Comparison of ENCODE assay signal across 8 cellular contexts in genomic region chr15:41936649-41937567, GRCh38. TPM values are rescaled to one million over a fixed set of nuclear protein-coding genes. Genes with fewer than 3 reads are reported as not detected.
A peak's percentile ranks its signal among the peaks of the same experiment; 100 is the strongest.
DNase-seq lines count a peak whose midpoint lies in the region; ATAC-seq, FAIRE-seq and TF ChIP-seq lines count a peak whose summit lies in the region.

No MANE protein-coding gene starts in this region.

- DNase-seq in activated CD8-positive, alpha-beta memory T cell treated with anti-CD3 and anti-CD28 coated beads for 1 hour (ENCODE audit: extremely low read depth in 1 of 2, low read depth in 1 of 2): peak; percentile 44 to 46
- DNase-seq in endothelial cell of umbilical vein (ENCODE audit: low read depth, low spot score) (peak; percentile 97), prostate gland (ENCODE audit: low spot score) (no peak)
- DNase-seq in stimulated activated CD4-positive, alpha-beta T cell treated with anti-CD3 and anti-CD28 coated beads, Interleukin-1b, Interleukin-23, amount 100 ng/mL, for 24 hours (ENCODE audit: low read depth in 4 of 4, low spot score in 1 of 4): peak; percentile 44 to 69 (median 58)

- H3K79me2 ChIP-seq in endothelial cell of umbilical vein (ENCODE audit: control insufficient read depth, insufficient read depth, low read length): peaks cover 63% of the 10 kb centered on the region

- peak overlapping the region; percentile 70 for H3K4me2 ChIP-seq in endothelial cell of umbilical vein (ENCODE audit: insufficient read depth, low read length)

- CTCF ChIA-PET in endothelial cell of umbilical vein (lab: Charles Lee): interaction anchor here (0.8 to 5.9 kb wide), 12 partner anchors 7 to 164 kb away, joined by 3 to 44 read pairs (median 4); partner anchors contain the start of gene EHD4

- TF ChIP-seq POLR2A in endothelial cell of umbilical vein (IDR thresholded peaks at IDR 0.05; ENCODE audit: low read depth, low read length): peak; percentile 85
- TF ChIP-seq POLR2A in prostate gland (IDR thresholded peaks at IDR 0.05): no peak

- no peaks in the 10 kb centered on the region for H3K9me1 ChIP-seq in endothelial cell of umbilical vein (replicated peaks; ENCODE audit: control insufficient read depth, extremely low read depth, insufficient read depth, low read length)

- H3K27ac ChIP-seq in endothelial cell of umbilical vein (ENCODE audit: insufficient read depth, low read depth, low read length) (peak overlapping the region; percentile 99), prostate gland (no peak overlapping the region)

- POLR2A ChIA-PET in endothelial cell of umbilical vein (lab: Charles Lee): interaction anchor here (0.9 to 1.7 kb wide), 4 partner anchors 21 to 35 kb away, joined by 4 to 11 read pairs (median 5); partner anchors contain the start of gene EHD4

- H3K4me1 ChIP-seq in endothelial cell of umbilical vein (ENCODE audit: control insufficient read depth, extremely low read depth, insufficient read depth, low read length) (peaks cover 96% of the 10 kb centered on the region), prostate gland (replicated peaks) (no peaks in the 10 kb centered on the region)

- H3K36me3 ChIP-seq in endothelial cell of umbilical vein (ENCODE audit: control insufficient read depth in 2 of 2, extremely low read depth in 1 of 2, insufficient read depth in 2 of 2, low read length in 2 of 2) (peaks cover 7 to 11% of the 10 kb centered on the region in 2 experiments), prostate gland (no peaks in the 10 kb centered on the region)

- no peaks in the 10 kb centered on the region for H4K20me1 ChIP-seq in endothelial cell of umbilical vein (replicated peaks; ENCODE audit: control insufficient read depth, extremely low read depth, insufficient read depth, low read length)

- H3K27me3 ChIP-seq in endothelial cell of umbilical vein (ENCODE audit: control insufficient read depth in 2 of 2, insufficient read depth in 2 of 2, low read length in 2 of 2): no peaks in the 10 kb centered on the region
- H3K27me3 ChIP-seq in prostate gland (replicated peaks; ENCODE audit: insufficient read depth): no peaks in the 10 kb centered on the region

- ATAC-seq in HG02870 (IDR thresholded peaks at IDR 0.05; ENCODE audit: unreplicated experiment) (peak; percentile 43), HG03460 (IDR thresholded peaks at IDR 0.05; ENCODE audit: unreplicated experiment) (no peak), GM18517 (IDR thresholded peaks at IDR 0.05; ENCODE audit: unreplicated experiment) (no peak), GM19035 (IDR thresholded peaks at IDR 0.05; ENCODE audit: unreplicated experiment) (no peak)

- dilution Hi-C loops in endothelial cell of umbilical vein (cut with MboI; ENCODE audit: extremely low pct_ligation_motif_present, low sequenced_read_pairs): no loop called here

- BruUV-seq in endothelial cell of umbilical vein (replicated peaks; lab: Mats Ljungman, UMichigan): TSS peak; percentile 37

- H3K9ac ChIP-seq in endothelial cell of umbilical vein (replicated peaks; ENCODE audit: extremely low read depth, insufficient read depth, low read length): peak overlapping the region; percentile 83

- H3K9me3 ChIP-seq in endothelial cell of umbilical vein (replicated peaks; ENCODE audit: control insufficient read depth, insufficient read depth, low read length) (no peaks in the 10 kb centered on the region), prostate gland (no peaks in the 10 kb centered on the region)

- WGBS in prostate gland: 75% methylated on average over 19 of the region's 19 CpGs

- TF ChIP-seq CTCF in endothelial cell of umbilical vein (IDR thresholded peaks at IDR 0.05; ENCODE audit: extremely low read depth in 1 of 2, insufficient read depth in 1 of 2, low read depth in 1 of 2, low read length in 2 of 2) (no peak), prostate gland (IDR thresholded peaks at IDR 0.05) (no peak)

- intact Hi-C loops in endothelial cell of umbilical vein (cut with micrococcal nuclease) (loop anchor here (1.0 kb wide), 4 partner anchors 7 to 35 kb away; partner anchors contain the start of gene EHD4), prostate gland (cut with DNase I) (no loop called here)

- FAIRE-seq in endothelial cell of umbilical vein (lab: Jason Lieb, UNC): peak; percentile 89

- no peak overlapping the region for H3K4me3 ChIP-seq in endothelial cell of umbilical vein (replicated peaks in 1 of 3; ENCODE audit: insufficient read depth in 1 of 3, low read depth in 1 of 3, low read length in 3 of 3)
- H3K4me3 ChIP-seq in prostate gland: no peak overlapping the region

- H2AFZ ChIP-seq in endothelial cell of umbilical vein (ENCODE audit: low read depth, low read length): no peak overlapping the region

TF ChIP-seq in endothelial cell of umbilical vein, 7 proteins besides CTCF, POLR2A, EP300 and RAD21:
- TF ChIP-seq GATA2 (IDR thresholded peaks at IDR 0.05; ENCODE audit: insufficient read depth, insufficient read length, low read depth, low read length): peak; percentile 85
- no peak for TF ChIP-seq EZH2 (IDR thresholded peaks at IDR 0.05; ENCODE audit: borderline replicate concordance, low read depth, low read length, severe bottlenecking)
- peak; percentile 92 for TF ChIP-seq FOS (IDR thresholded peaks at IDR 0.05; ENCODE audit: borderline replicate concordance, insufficient read depth, low read length)
- TF ChIP-seq POLR2AphosphoS5 (IDR thresholded peaks at IDR 0.05; ENCODE audit: insufficient read depth, low read depth, low read length): peak; percentile 97
- TF ChIP-seq JUN (IDR thresholded peaks at IDR 0.05; ENCODE audit: borderline replicate concordance, insufficient read depth, insufficient read length, low read depth): peak; percentile 82
- TF ChIP-seq MAX (IDR thresholded peaks at IDR 0.05; ENCODE audit: insufficient read depth, insufficient read length): no peak
- TF ChIP-seq MYC (IDR thresholded peaks at IDR 0.05; ENCODE audit: low read depth, low read length): peak; percentile 29

RNA-seq across cellular contexts. Expression of gene EHD4, which starts 35.4 kb away (rescaled TPM):
- total RNA-seq in endothelial cell of umbilical vein: 126 and 128 TPM in 2 replicates
- 96.7 and 99.1 TPM in 2 replicates for polyA plus RNA-seq in endothelial cell of umbilical vein
- polyA plus RNA-seq in endothelial cell of umbilical vein (2011; cell fraction: cytosol; rRNA removed): 88.4 and 97.4 TPM in 2 replicates
- 100 and 105 TPM in 2 replicates for polyA plus RNA-seq in endothelial cell of umbilical vein (2011; cell fraction: nucleus; rRNA removed)
- 39.8 and 70.3 TPM in 2 replicates for polyA plus RNA-seq in endothelial cell of umbilical vein (2012)
- 157 and 160 TPM in 2 replicates for polyA minus RNA-seq in endothelial cell of umbilical vein
- polyA minus RNA-seq in endothelial cell of umbilical vein (2011; cell fraction: cytosol; rRNA and poly(A)+ RNA removed): 11.4 TPM
- 113 and 127 TPM in 2 replicates for polyA minus RNA-seq in endothelial cell of umbilical vein (2011; cell fraction: nucleus; rRNA and poly(A)+ RNA removed)
- 10 to 100 TPM; 18.4 to 22.6 TPM for total RNA-seq in prostate gland

RNA-seq across cellular contexts. Expression of gene SPTBN5, which starts 43.1 kb away (rescaled TPM):
- 19.0 and 19.2 TPM in 2 replicates for total RNA-seq in endothelial cell of umbilical vein
- 12.0 and 12.6 TPM in 2 replicates for polyA plus RNA-seq in endothelial cell of umbilical vein
- 4.1 and 6.6 TPM in 2 replicates for polyA plus RNA-seq in endothelial cell of umbilical vein (2011; cell fraction: cytosol; rRNA removed)
- polyA plus RNA-seq in endothelial cell of umbilical vein (2011; cell fraction: nucleus; rRNA removed): 128 and 138 TPM in 2 replicates
- polyA plus RNA-seq in endothelial cell of umbilical vein (2012): 3.0 and 7.8 TPM in 2 replicates
- polyA minus RNA-seq in endothelial cell of umbilical vein: 7.8 and 9.6 TPM in 2 replicates
- polyA minus RNA-seq in endothelial cell of umbilical vein (2011; cell fraction: cytosol; rRNA and poly(A)+ RNA removed): 0.10 TPM
- 26.4 and 30.1 TPM in 2 replicates for polyA minus RNA-seq in endothelial cell of umbilical vein (2011; cell fraction: nucleus; rRNA and poly(A)+ RNA removed)
- total RNA-seq in prostate gland: 1 to 10 TPM; 1.2 to 2.2 TPM
